10 cellular contexts compared by ENCODE assay signal in the genomic region with DNA sequence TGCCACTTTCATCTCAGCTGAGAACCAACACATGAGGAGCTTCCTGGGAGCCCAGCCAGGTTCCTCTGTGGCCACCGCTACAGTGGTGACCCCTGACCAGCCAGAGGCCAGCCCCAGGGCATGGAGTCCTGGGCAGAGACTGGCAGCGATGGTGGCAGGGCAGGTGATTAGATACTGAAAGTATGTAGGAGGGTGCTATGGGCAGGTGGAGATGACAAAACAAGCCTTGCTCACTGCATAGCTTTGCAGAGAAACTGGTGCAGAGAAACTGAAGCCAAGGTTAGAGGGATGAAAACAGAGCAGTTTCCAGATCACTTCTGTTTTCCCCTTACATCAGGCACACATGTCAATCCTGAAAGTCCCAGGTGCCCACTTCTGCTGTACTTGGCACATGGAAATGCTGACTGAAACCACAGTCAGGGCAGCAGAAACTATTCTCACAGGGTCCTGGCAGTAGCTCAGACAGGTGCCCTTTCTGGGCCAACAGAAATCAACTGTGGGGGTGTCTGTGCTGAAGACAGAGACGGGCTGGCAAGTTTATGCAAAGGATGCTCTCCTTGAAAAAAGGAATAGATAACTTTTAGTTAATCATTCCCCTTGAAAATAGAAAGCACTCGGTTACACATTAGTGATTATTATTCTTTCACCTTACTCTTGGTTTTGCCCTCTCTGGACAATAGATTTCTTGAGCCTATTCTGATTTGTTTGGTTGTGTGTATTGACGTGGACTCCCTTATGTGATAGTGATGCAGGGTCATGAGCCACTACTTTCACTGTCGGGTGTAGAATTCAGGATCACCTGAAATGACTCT.
DNase-seq lines count a peak whose midpoint lies in the region; ATAC-seq and TF ChIP-seq lines count a peak whose summit lies in the region.
"Had no signal": no experiment of that assay in that cellular context is flagged by ENCODE, and none has a peak within 500 bp of the region (broad histone marks: within the 10 kb centered on the region; RNA-seq: fewer than 3 reads in every experiment).

No MANE protein-coding gene starts in this region.

- H3K27me3 ChIP-seq in left lung = no peaks in the 10 kb centered on the region
- H3K27me3 ChIP-seq in aorta (ENCODE audit: control insufficient read depth in 1 of 2, insufficient read depth in 2 of 2, low read length in 1 of 2) = no peaks in the 10 kb centered on the region

- intact Hi-C loops in left lung (cut with DNase I) = no loop called here
- intact Hi-C loops in aorta (cut with DNase I) = no loop called here

- no peak for TF ChIP-seq CTCF in left lung (IDR thresholded peaks at IDR 0.05)
- TF ChIP-seq CTCF in foreskin fibroblast (IDR thresholded peaks at IDR 0.05; ENCODE audit: low read depth, low read length) = no peak

- H3K36me3 ChIP-seq in left lung (no peaks in the 10 kb centered on the region), aorta (ENCODE audit: control insufficient read depth in 1 of 2, insufficient read depth in 2 of 2, low read length in 1 of 2) (no peaks in the 10 kb centered on the region)

- 88 to 91% methylated on average over 6 of the region's 6 CpGs for WGBS in aorta, 2 donors

- DNase-seq in left lung = no peak
- DNase-seq in NCI-H82 treated with DMSO at 0.1 percent for 48 hours (lab: John Stamatoyannopoulos, UW; ENCODE audit: unreplicated experiment) = no peak
- DNase-seq in NCI-H1105 treated with DMSO at 0.1 percent for 48 hours (lab: John Stamatoyannopoulos, UW) = no peak
- no peak for DNase-seq in foreskin fibroblast
- no peak for DNase-seq in aorta

- peak; percentile 74 for ATAC-seq in GM18508 (IDR thresholded peaks at IDR 0.05; ENCODE audit: insufficient read depth, unreplicated experiment)
- peak; percentile 85 for ATAC-seq in GM21423 (IDR thresholded peaks at IDR 0.05; ENCODE audit: unreplicated experiment)
- peak; percentile 77 for ATAC-seq in HG03457 (IDR thresholded peaks at IDR 0.05; ENCODE audit: unreplicated experiment)
- ATAC-seq in left lung = peak; percentile 52
- ATAC-seq in aorta (ENCODE audit: low FRiP score) = no peak
- ATAC-seq: sciatic nerve had no signal

- no peak overlapping the region for H3K4me3 ChIP-seq in left lung
- no peak overlapping the region for H3K4me3 ChIP-seq in foreskin fibroblast (ENCODE audit: low read depth in 1 of 2, low read length in 2 of 2)
- H3K4me3 ChIP-seq in aorta (ENCODE audit: low read length in 2 of 2) = no peak overlapping the region

- H3K27ac ChIP-seq in left lung = no peak overlapping the region
- no peak overlapping the region for H3K27ac ChIP-seq in aorta (ENCODE audit: low read depth in 1 of 2, low read length in 2 of 2)
- H3K27ac ChIP-seq: HL-60 had no signal

- H3K9me3 ChIP-seq in left lung = no peaks in the 10 kb centered on the region
- H3K9me3 ChIP-seq in aorta (ENCODE audit: control insufficient read depth, low read length) = no peaks in the 10 kb centered on the region

- peaks cover 0 to 9% of the 10 kb centered on the region in 2 donors for H3K4me1 ChIP-seq in left lung
- H3K4me1 ChIP-seq in aorta (ENCODE audit: control insufficient read depth in 1 of 2, insufficient read depth in 2 of 2, low read length in 2 of 2) = no peaks in the 10 kb centered on the region
